Comparison of ENCODE assay signal across 8 cellular contexts in genomic region chr11:124586247-124586860, GRCh38. TPM values are rescaled to one million over a fixed set of nuclear protein-coding genes. Genes with fewer than 3 reads are reported as not detected.
DNase-seq lines count a peak whose midpoint lies in the region; ATAC-seq and TF ChIP-seq lines count a peak whose summit lies in the region.

No MANE protein-coding gene starts in this region.

- ATAC-seq in RWPE2 (ENCODE audit: low read depth) (peak; percentile 64; the same call in 2 of the 3 replicates), HG02981 (IDR thresholded peaks at IDR 0.05; ENCODE audit: unreplicated experiment) (no peak)

- peak; percentile 70 for TF ChIP-seq CTCF in RWPE2 (IDR thresholded peaks at IDR 0.05; ENCODE audit: poor library complexity, severe bottlenecking)

- H3K36me3 Mint-ChIP-seq in activated T-helper 1 cell treated with anti-CD3 and anti-CD28 coated beads, Interleukin-12 subunit alpha, Interleukin-12 subunit beta, Interleukin-2, Interleukin-4 antibody, amounts not matched to agents 30 ng/mL and 10 ng/mL and 1 ng/mL, durations not matched to agents 14 hours and 24 hours and 36 hours (ENCODE audit: low read depth) = no peaks in the 10 kb centered on the region

- H3K27ac Mint-ChIP-seq in activated T-helper 1 cell treated with anti-CD3 and anti-CD28 coated beads, Interleukin-12 subunit alpha, Interleukin-12 subunit beta, Interleukin-2, Interleukin-4 antibody, amounts not matched to agents 30 ng/mL and 10 ng/mL and 1 ng/mL, durations not matched to agents 14 hours and 24 hours and 36 hours = no peak overlapping the region

- no peaks in the 10 kb centered on the region for H3K4me1 ChIP-seq in RWPE2 (ENCODE audit: insufficient read depth, poor library complexity, severe bottlenecking)
- H3K4me1 ChIP-seq in adipocyte (ENCODE audit: control insufficient read depth, insufficient read depth, low read length) = no peaks in the 10 kb centered on the region

- H3K27me3 Mint-ChIP-seq in activated T-helper 1 cell treated with anti-CD3 and anti-CD28 coated beads, Interleukin-12 subunit alpha, Interleukin-12 subunit beta, Interleukin-2, Interleukin-4 antibody, amounts not matched to agents 30 ng/mL and 10 ng/mL and 1 ng/mL, durations not matched to agents 14 hours and 24 hours and 36 hours (ENCODE audit: insufficient read depth) = peaks cover 8% of the 10 kb centered on the region

- intact Hi-C loops in activated T-helper 1 cell treated with anti-CD3 and anti-CD28 coated beads, Interleukin-12 subunit alpha, Interleukin-12 subunit beta, Interleukin-2, Interleukin-4 antibody, amounts not matched to agents 30 ng/mL and 10 ng/mL and 1 ng/mL, durations not matched to agents 14 hours and 24 hours and 36 hours (cut with micrococcal nuclease) = loop anchor here (1.0 to 2.0 kb wide), 2 partner anchors 171 to 516 kb away; no protein-coding TSS in a partner anchor

- no peak overlapping the region for H3K27ac ChIP-seq in RWPE2 (ENCODE audit: poor library complexity, severe bottlenecking)

- H3K4me3 Mint-ChIP-seq in activated T-helper 1 cell treated with anti-CD3 and anti-CD28 coated beads, Interleukin-12 subunit alpha, Interleukin-12 subunit beta, Interleukin-2, Interleukin-4 antibody, amounts not matched to agents 30 ng/mL and 10 ng/mL and 1 ng/mL, durations not matched to agents 14 hours and 24 hours and 36 hours = no peak overlapping the region

- no peaks in the 10 kb centered on the region for H3K36me3 ChIP-seq in RWPE2 (ENCODE audit: low read depth)
- no peaks in the 10 kb centered on the region for H3K36me3 ChIP-seq in adipocyte (ENCODE audit: control insufficient read depth, insufficient read depth, low read length, severe bottlenecking)

- H3K27me3 ChIP-seq in RWPE2 (ENCODE audit: insufficient read depth, poor library complexity, severe bottlenecking) = peaks cover 15% of the 10 kb centered on the region
- H3K27me3 ChIP-seq in adipocyte (replicated peaks; ENCODE audit: control insufficient read depth, insufficient read depth, low read length) = peaks cover 5% of the 10 kb centered on the region

- H3K9me3 Mint-ChIP-seq in activated T-helper 1 cell treated with anti-CD3 and anti-CD28 coated beads, Interleukin-12 subunit alpha, Interleukin-12 subunit beta, Interleukin-2, Interleukin-4 antibody, amounts not matched to agents 30 ng/mL and 10 ng/mL and 1 ng/mL, durations not matched to agents 14 hours and 24 hours and 36 hours = no peaks in the 10 kb centered on the region

- H3K4me1 Mint-ChIP-seq in activated T-helper 1 cell treated with anti-CD3 and anti-CD28 coated beads, Interleukin-12 subunit alpha, Interleukin-12 subunit beta, Interleukin-2, Interleukin-4 antibody, amounts not matched to agents 30 ng/mL and 10 ng/mL and 1 ng/mL, durations not matched to agents 14 hours and 24 hours and 36 hours (ENCODE audit: low read depth) = no peaks in the 10 kb centered on the region

- H3K9ac ChIP-seq in adipocyte (ENCODE audit: low read length) = no peak overlapping the region

- no peak overlapping the region for H3K4me3 ChIP-seq in Jurkat, Clone E6-1 (ENCODE audit: low read length)
- H3K4me3 ChIP-seq in RWPE2 (ENCODE audit: severe bottlenecking) (no peak overlapping the region), adipocyte (ENCODE audit: low read length) (no peak overlapping the region)

- DNase-seq in activated T-helper 1 cell treated with Interleukin-2 at 50 U/mL for 16 hours (ENCODE audit: low read depth) (peak; percentile 7), RWPE2 (ENCODE audit: low spot score) (no peak), adipocyte (ENCODE audit: low read depth) (peak; percentile 85), hepatic stellate cell (ENCODE audit: low spot score) (peak; percentile 5)
- DNase-seq in activated T-helper 1 cell treated with anti-CD3 and anti-CD28 coated beads, Interleukin-12 subunit alpha, Interleukin-12 subunit beta, Interleukin-2, Interleukin-4 antibody, amounts not matched to agents 30 ng/mL and 10 ng/mL and 1 ng/mL, durations not matched to agents 14 hours and 24 hours and 36 hours (ENCODE audit: low spot score) = no peak
- peak; percentile 55 for DNase-seq in Jurkat, Clone E6-1 (ENCODE audit: low read depth, low spot score)
- peak in 2 of 3 donors; percentile 29 to 38 for DNase-seq in stimulated activated CD4-positive, alpha-beta T cell treated with anti-CD3 and anti-CD28 coated beads, Interleukin-12 subunit alpha, Interleukin-12 subunit beta, amount 100 ng/mL, for 48 hours (ENCODE audit: low read depth in 2 of 3, low spot score in 1 of 3)

- H3K9me3 ChIP-seq in RWPE2 (ENCODE audit: severe bottlenecking) (no peaks in the 10 kb centered on the region), adipocyte (ENCODE audit: control insufficient read depth, low read length) (no peaks in the 10 kb centered on the region)

RNA-seq across cellular contexts. Expression of gene OR8A1, which starts 16.6 kb away (rescaled TPM):
- total RNA-seq in activated T-helper 1 cell treated with anti-CD3 and anti-CD28 coated beads, Interleukin-12 subunit alpha, Interleukin-12 subunit beta, Interleukin-2, Interleukin-4 antibody, amounts not matched to agents 30 ng/mL and 10 ng/mL and 1 ng/mL, durations not matched to agents 14 hours and 24 hours and 36 hours = not detected in 2 replicates
- not detected for polyA plus RNA-seq in Jurkat, Clone E6-1 (2012; ENCODE audit: insufficient read depth, insufficient read length)

RNA-seq across cellular contexts. Expression of gene PANX3, which starts 24.9 kb away (rescaled TPM):
- not detected in 2 replicates for total RNA-seq in activated T-helper 1 cell treated with anti-CD3 and anti-CD28 coated beads, Interleukin-12 subunit alpha, Interleukin-12 subunit beta, Interleukin-2, Interleukin-4 antibody, amounts not matched to agents 30 ng/mL and 10 ng/mL and 1 ng/mL, durations not matched to agents 14 hours and 24 hours and 36 hours
- polyA plus RNA-seq in Jurkat, Clone E6-1 (2012; ENCODE audit: insufficient read depth, insufficient read length) = not detected

RNA-seq across cellular contexts. Expression of gene TBRG1, which starts 36.3 kb away (rescaled TPM):
- total RNA-seq in activated T-helper 1 cell treated with anti-CD3 and anti-CD28 coated beads, Interleukin-12 subunit alpha, Interleukin-12 subunit beta, Interleukin-2, Interleukin-4 antibody, amounts not matched to agents 30 ng/mL and 10 ng/mL and 1 ng/mL, durations not matched to agents 14 hours and 24 hours and 36 hours = 35.1 and 35.4 TPM in 2 replicates
- polyA plus RNA-seq in Jurkat, Clone E6-1 (2012; ENCODE audit: insufficient read depth, insufficient read length) = 46.9 TPM

RNA-seq across cellular contexts. Expression of gene OR8B12, which starts 42.9 kb away (rescaled TPM):
- not detected in 2 replicates for total RNA-seq in activated T-helper 1 cell treated with anti-CD3 and anti-CD28 coated beads, Interleukin-12 subunit alpha, Interleukin-12 subunit beta, Interleukin-2, Interleukin-4 antibody, amounts not matched to agents 30 ng/mL and 10 ng/mL and 1 ng/mL, durations not matched to agents 14 hours and 24 hours and 36 hours
- polyA plus RNA-seq in Jurkat, Clone E6-1 (2012; ENCODE audit: insufficient read depth, insufficient read length) = not detected

Comparison
In these comparisons a context has a peak if more than half of its experiments do, and no peak if none do; other contexts are left out.
1. DNase-seq: peak in activated T-helper 1 cell treated with Interleukin-2 at 50 U/mL for 16 hours (single experiment), Jurkat, Clone E6-1 (single experiment), adipocyte (single experiment), hepatic stellate cell (single experiment) and stimulated activated CD4-positive, alpha-beta T cell treated with anti-CD3 and anti-CD28 coated beads, Interleukin-12 subunit alpha, Interleukin-12 subunit beta, amount 100 ng/mL, for 48 hours (2 of 3); none in activated T-helper 1 cell treated with anti-CD3 and anti-CD28 coated beads, Interleukin-12 subunit alpha, Interleukin-12 subunit beta, Interleukin-2, Interleukin-4 antibody, amounts not matched to agents 30 ng/mL and 10 ng/mL and 1 ng/mL, durations not matched to agents 14 hours and 24 hours and 36 hours (single experiment) and RWPE2 (single experiment).